ENCODE assay signal across 23 cellular contexts in genomic region chr3:37603722-37604121, GRCh38.
A peak's percentile ranks its signal among the peaks of the same experiment; 100 is the strongest.
DNase-seq lines count a peak whose midpoint lies in the region; ATAC-seq, FAIRE-seq and TF ChIP-seq lines count a peak whose summit lies in the region.
"Had no signal": no experiment of that assay in that cellular context is flagged by ENCODE, and none has a peak within 500 bp of the region (broad histone marks: within the 10 kb centered on the region; RNA-seq: fewer than 3 reads in every experiment).

No MANE protein-coding gene starts in this region.

- CTCF ChIA-PET in K562 (lab: Yijun Ruan, JAX; ENCODE audit: low intra/inter-chr PET ratio): no interaction called here

- H3K9ac ChIP-seq in Loucy (ENCODE audit: low read depth, low read length, poor library complexity, severe bottlenecking): no peak overlapping the region
- no peak overlapping the region for H3K9ac ChIP-seq in K562 (ENCODE audit: insufficient read depth in 1 of 2, low read depth in 2 of 2, low read length in 2 of 2)

- H3K27me3 ChIP-seq in GM06990 (replicated peaks; ENCODE audit: control insufficient read depth, insufficient read depth, low read length) (peaks cover 2% of the 10 kb centered on the region), Loucy (ENCODE audit: insufficient read depth, low read length, poor library complexity, severe bottlenecking) (peaks cover 54% of the 10 kb centered on the region), K562 (ENCODE audit: control insufficient read depth in 2 of 2, insufficient read depth in 2 of 2, low read length in 2 of 2) (peaks cover 0 to 9% of the 10 kb centered on the region in 2 experiments; a peak in 1 of 5 replicates), tibial artery (no peaks in the 10 kb centered on the region), heart right ventricle (no peaks in the 10 kb centered on the region)
- H3K27me3 ChIP-seq: adrenal gland, SJCRH30, thyroid gland had no signal

- TF ChIP-seq RAD21 in K562 (CRISPR knock-in tag; conservative IDR thresholded peaks at IDR 0.05 in 1 of 2, IDR thresholded peaks at IDR 0.05 in 1 of 2): no peak

- WGBS in K562 (ENCODE audit: insufficient coverage, low coverage, missing lambda C conversion rate): 0% methylated on average over 1 of the region's 1 CpG
- WGBS in heart right ventricle, 2 donors: 97 to 98% methylated on average over 1 of the region's 1 CpG

- POLR2A ChIA-PET in K562 (lab: Yijun Ruan, JAX): interaction anchor here (1.0 kb wide), 1 partner anchor 9 kb away, joined by 3 read pairs; no protein-coding TSS in a partner anchor

- H3K27ac ChIP-seq in K562 (ENCODE audit: extremely low read depth, low read depth, low read length) (no peak overlapping the region), tibial artery (peak overlapping the region; percentile 74 to 83), heart right ventricle (no peak overlapping the region)
- H3K27ac ChIP-seq: adrenal gland, epithelial cell of prostate, HL-60, lower lobe of right lung, SJCRH30, thyroid gland had no signal

- H4K20me1 ChIP-seq in Loucy (ENCODE audit: insufficient read depth, low read length, poor library complexity, severe bottlenecking): no peaks in the 10 kb centered on the region
- no peaks in the 10 kb centered on the region; the same call in 1 of the 2 replicates for H4K20me1 ChIP-seq in K562 (replicated peaks; ENCODE audit: control insufficient read depth, insufficient read depth, low read length)

- H3K79me2 ChIP-seq in Loucy (ENCODE audit: insufficient read depth, low read length) (no peaks in the 10 kb centered on the region), K562 (ENCODE audit: control insufficient read depth, insufficient read depth, low read length) (no peaks in the 10 kb centered on the region)

- no peak for FAIRE-seq in K562 (lab: Jason Lieb, UNC)

- H3K36me3 ChIP-seq in GM06990 (ENCODE audit: control insufficient read depth, insufficient read depth, low read length) (no peaks in the 10 kb centered on the region), Loucy (ENCODE audit: insufficient read depth, low read length) (no peaks in the 10 kb centered on the region), K562 (ENCODE audit: control insufficient read depth, insufficient read depth, low read length) (no peaks in the 10 kb centered on the region), tibial artery (no peaks in the 10 kb centered on the region), heart right ventricle (peaks cover 0 to 30% (median 0%) of the 10 kb centered on the region in 9 donors)
- H3K36me3 ChIP-seq: adrenal gland, lower lobe of right lung, SJCRH30, thyroid gland had no signal

- H3K4me2 ChIP-seq in Loucy (ENCODE audit: low read depth, low read length, poor library complexity, severe bottlenecking): no peak overlapping the region
- no peak overlapping the region for H3K4me2 ChIP-seq in K562 (ENCODE audit: insufficient read depth, low read length)

- intact Hi-C loops in K562 (cut with micrococcal nuclease) (no loop called here), tibial artery (cut with DNase I; ENCODE audit: low total_unique reads) (no loop called here), heart right ventricle (cut with DNase I) (no loop called here)

- BruUV-seq in K562 (replicated peaks; lab: Mats Ljungman, UMichigan): no TSS peak

- no peak for TF ChIP-seq EP300 in K562 (IDR thresholded peaks at IDR 0.05; ENCODE audit: low read length)

- no peak overlapping the region for H3K4me3 ChIP-seq in GM06990 (replicated peaks; ENCODE audit: low read depth, low read length)
- H3K4me3 ChIP-seq in Loucy (ENCODE audit: low read length, poor library complexity, severe bottlenecking): no peak overlapping the region
- H3K4me3 ChIP-seq in K562: no peak overlapping the region
- H3K4me3 ChIP-seq in tibial artery: no peak overlapping the region
- no peak overlapping the region for H3K4me3 ChIP-seq in heart right ventricle
- H3K4me3 ChIP-seq: adrenal gland, lower lobe of right lung, SJCRH30, thyroid gland had no signal

- in situ Hi-C loops in K562 (cut with MboI): no loop called here

- ATAC-seq in K562 (peak; percentile 61; the same call in 2 of the 3 replicates), heart right ventricle (no peak)
- ATAC-seq: activated T-cell treated with anti-CD3 and anti-CD28 coated beads, Interleukin-2, amount 50 U/mL, for 72 hours; lower lobe of right lung; natural killer cell had no signal

- H3K4me1 ChIP-seq in Loucy (ENCODE audit: insufficient read depth, low read length, poor library complexity, severe bottlenecking) (peaks cover 13% of the 10 kb centered on the region), K562 (replicated peaks in 1 of 2; ENCODE audit: control insufficient read depth in 2 of 2, insufficient read depth in 2 of 2, low read length in 2 of 2) (no peaks in the 10 kb centered on the region), tibial artery (peaks cover 0 to 82% (median 49%) of the 10 kb centered on the region in 4 donors), heart right ventricle (peaks cover 0 to 41% (median 22%) of the 10 kb centered on the region in 9 donors)
- H3K4me1 ChIP-seq: lower lobe of right lung, SJCRH30 had no signal

- no peaks in the 10 kb centered on the region for H3K9me3 ChIP-seq in Loucy (ENCODE audit: insufficient read depth, low read depth, low read length)
- H3K9me3 ChIP-seq in K562 (replicated peaks; ENCODE audit: control insufficient read depth, insufficient read depth, low read depth, low read length): no peaks in the 10 kb centered on the region
- no peaks in the 10 kb centered on the region for H3K9me3 ChIP-seq in tibial artery
- no peaks in the 10 kb centered on the region for H3K9me3 ChIP-seq in heart right ventricle
- H3K9me3 ChIP-seq: adrenal gland, lower lobe of right lung, SJCRH30, thyroid gland had no signal

- no peaks in the 10 kb centered on the region for H3F3A ChIP-seq in Loucy (ENCODE audit: low read depth)

- H2AFZ ChIP-seq in Loucy (ENCODE audit: low read length) (no peak overlapping the region), K562 (ENCODE audit: low read depth, low read length) (no peak overlapping the region)

- H3K9me2 ChIP-seq in Loucy (replicated peaks; ENCODE audit: low read depth, low read length): no peaks in the 10 kb centered on the region

- H3K9me1 ChIP-seq in K562 (ENCODE audit: control insufficient read depth, insufficient read depth, low read length): no peaks in the 10 kb centered on the region

- TF ChIP-seq CTCF in GM06990 (IDR thresholded peaks at IDR 0.05; ENCODE audit: insufficient read depth, low read length, poor library complexity, severe bottlenecking) (peak; percentile 25), Loucy (conservative IDR thresholded peaks at IDR 0.05; ENCODE audit: low read length) (peak; percentile 60), K562 (IDR thresholded peaks at IDR 0.05 in 2 of 3, conservative IDR thresholded peaks at IDR 0.05 in 1 of 3; ENCODE audit: insufficient read depth in 2 of 3, low read depth in 1 of 3, low read length in 3 of 3) (peak in 2 of 3 experiments; percentile 15 to 36; a peak in 2 of 6 replicates), tibial artery (IDR thresholded peaks at IDR 0.05) (no peak), heart right ventricle (IDR thresholded peaks at IDR 0.05) (no peak)

- DNase-seq in GM06990 (ENCODE audit: extremely low read depth, insufficient read length): no peak
- DNase-seq in K562 (ENCODE audit: extremely low read depth in 1 of 4, low spot score in 3 of 4): no peak
- DNase-seq in tibial artery: no peak
- DNase-seq in heart right ventricle: no peak
- DNase-seq in activated CD8-positive, alpha-beta memory T cell treated with anti-CD3 and anti-CD28 coated beads, Interleukin-2, amount 50 U/mL, for 4 hours: no peak
- DNase-seq in NCI-H2029 (lab: John Stamatoyannopoulos, UW): no peak
- DNase-seq: activated B cell treated with CpG ODN at 0.5 μM for 24 hours; activated CD4-positive, alpha-beta T cell treated with anti-CD3 and anti-CD28 coated beads, Interleukin-2, amount 50 U/mL, for 1 hour; activated naive CD4-positive, alpha-beta T cell; activated T-cell treated with anti-CD3 and anti-CD28 coated beads, Interleukin-2, amount 50 U/mL, for 72 hours; EL; Karpas-422; lower lobe of right lung; natural killer cell; NCI-H1048; NCI-H187 treated with DMSO at 0.1 percent for 48 hours; NCI-H526 treated with DMSO at 0.1 percent for 48 hours; SJCRH30; thyroid gland had no signal

- TF ChIP-seq POLR2A in K562 (conservative IDR thresholded peaks at IDR 0.05): no peak

TF ChIP-seq in K562, 482 proteins besides CTCF, POLR2A, EP300 and RAD21:
- TF ChIP-seq SRSF7 (optimal IDR thresholded peaks at IDR 0.05; ENCODE audit: low read depth, low read length): no peak
- no peak for TF ChIP-seq TRIM25 (IDR thresholded peaks at IDR 0.05; ENCODE audit: borderline replicate concordance)
- no peak for TF ChIP-seq DNMT1 (IDR thresholded peaks at IDR 0.05)

Comparison
In these comparisons a context has a peak if more than half of its experiments do, and no peak if none do; other contexts are left out.
1. CTCF ChIP-seq: peak in GM06990 (single experiment), Loucy (single experiment) and K562 (2 of 3); none in tibial artery (0 of 2) and heart right ventricle (0 of 9).
2. H3K27ac ChIP-seq: peak in tibial artery (2 of 2); none in K562 (single experiment) and heart right ventricle (0 of 10).